ENCODE assay signal across 17 cellular contexts in genomic region chr5:78632467-78632866, GRCh38.
"Had no signal": no experiment of that assay in that cellular context is flagged by ENCODE, and none has a peak within 500 bp of the region (broad histone marks: within the 10 kb centered on the region; RNA-seq: fewer than 3 reads in every experiment).

No MANE protein-coding gene starts in this region.

- DNase-seq: cortex of kidney; effector memory CD4-positive, alpha-beta T cell; foreskin keratinocyte; immature natural killer cell; left lung; naive thymus-derived CD4-positive, alpha-beta T cell; occipital lobe; right lobe of liver; stimulated activated CD4-positive, alpha-beta T cell treated with anti-CD3 and anti-CD28 coated beads, Interleukin-4, amount 100 ng/mL, for 1 hour; stimulated activated CD8-positive, alpha-beta memory T cell treated with anti-CD3 and anti-CD28 coated beads, Interleukin-4, amount 100 ng/mL, for 48 hours; stimulated activated naive CD8-positive, alpha-beta T cell treated with anti-CD3 and anti-CD28 coated beads, Interleukin-15, Interleukin-2, amounts not matched to agents 100 U/mL and 50 U/mL, for 24 hours; tibial artery; upper lobe of right lung had no signal

- H3K36me3 ChIP-seq: prostate gland, right lobe of liver had no signal

- H3K27me3 ChIP-seq: foreskin keratinocyte, left lung, right lobe of liver, tibial artery, upper lobe of right lung had no signal

- ATAC-seq: naive thymus-derived CD4-positive, alpha-beta T cell; right lobe of liver; stimulated activated effector memory CD8-positive, alpha-beta T cell treated with anti-CD3 and anti-CD28 coated beads, Interleukin-12 subunit alpha, Interleukin-12 subunit beta, amount 100 ng/mL, for 72 hours; stimulated activated naive CD8-positive, alpha-beta T cell treated with anti-CD3 and anti-CD28 coated beads, Interleukin-15, Interleukin-2, amounts not matched to agents 100 U/mL and 50 U/mL, for 24 hours; upper lobe of right lung had no signal

- H3K9ac ChIP-seq: parathyroid adenoma had no signal

- H3K79me2 ChIP-seq: parathyroid adenoma had no signal

- H3K4me1 ChIP-seq: foreskin keratinocyte, left lung, prostate gland, right lobe of liver, upper lobe of right lung had no signal

- H3K9me3 ChIP-seq: left lung, prostate gland, right lobe of liver, tibial artery, upper lobe of right lung had no signal

- H2AFZ ChIP-seq: parathyroid adenoma had no signal

- H3K4me3 ChIP-seq: left lung, lung, prostate gland, right lobe of liver, tibial artery, upper lobe of right lung had no signal

- H3K27ac ChIP-seq: foreskin keratinocyte, left lung, parathyroid adenoma, right lobe of liver, tibial artery, upper lobe of right lung had no signal
